ENCODE assay signal across 30 cellular contexts in the genomic region with DNA sequence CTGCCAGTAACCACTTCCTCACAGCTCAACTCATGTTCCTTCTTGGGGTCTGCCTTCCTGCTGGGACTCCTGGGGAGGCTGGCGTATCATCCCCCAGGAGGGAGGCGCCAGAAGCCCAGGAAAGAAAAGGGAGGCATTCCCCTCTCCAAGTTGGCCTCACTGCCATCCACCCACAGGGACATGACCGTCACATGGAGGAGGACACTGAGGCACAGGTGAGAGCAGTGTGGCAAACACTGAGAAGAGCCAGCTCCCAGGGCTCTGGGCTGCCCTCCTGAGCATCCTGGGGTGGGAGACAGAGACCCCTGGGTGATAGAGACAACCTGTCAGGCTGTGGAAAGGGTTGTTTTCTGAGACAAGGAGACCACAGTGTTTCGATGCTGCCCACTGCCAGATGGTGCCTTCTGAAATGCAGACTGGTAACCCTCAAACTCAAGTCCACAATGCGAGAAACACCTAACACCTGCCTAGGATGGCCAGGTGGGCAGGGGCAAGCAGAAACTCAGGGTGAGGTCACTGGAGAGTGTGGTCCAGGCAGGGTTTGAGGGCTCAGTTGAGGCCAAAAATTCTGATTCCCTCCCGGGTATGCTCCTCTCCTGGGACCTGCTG.
"Had no signal": no experiment of that assay in that cellular context is flagged by ENCODE, and none has a peak within 500 bp of the region (broad histone marks: within the 10 kb centered on the region; RNA-seq: fewer than 3 reads in every experiment).

No MANE protein-coding gene starts in this region.

- H3K27me3 ChIP-seq: adrenal gland, body of pancreas, brain microvascular endothelial cell, breast epithelium had no signal

- H3K4me1 ChIP-seq: adrenal gland, body of pancreas, breast epithelium had no signal

- H3K27ac ChIP-seq: adrenal gland, body of pancreas, brain microvascular endothelial cell, breast epithelium, VCaP had no signal

- DNase-seq: activated B cell treated with CpG ODN at 0.5 μM for 24 hours; activated CD4-positive, alpha-beta memory T cell treated with anti-CD3 and anti-CD28 coated beads for 36 hours; activated CD4-positive, alpha-beta T cell treated with anti-CD3 and anti-CD28 coated beads for 4 hours; activated CD4-positive, alpha-beta T cell treated with anti-CD3 and anti-CD28 coated beads, Interleukin-2, amount 10 ng/mL, durations not matched to agents 24 days and 14 days; activated CD4-positive, alpha-beta T cell treated with anti-CD3 and anti-CD28 coated beads, Interleukin-2, amount 50 U/mL, for 1 hour; activated CD4-positive, alpha-beta T cell treated with anti-CD3 and anti-CD28 coated beads, Interleukin-2, amount 50 U/mL, for 4 hours; activated CD4-positive, CD25-positive, alpha-beta regulatory T cell treated with anti-CD3 and anti-CD28 coated beads, Interleukin-2, amount 50 U/mL, for 72 hours; activated CD8-positive, alpha-beta memory T cell treated with anti-CD3 and anti-CD28 coated beads, Interleukin-2, amount 50 U/mL, for 4 hours; activated CD8-positive, alpha-beta T cell treated with anti-CD3 and anti-CD28 coated beads for 36 hours; activated effector memory CD4-positive, alpha-beta T cell treated with anti-CD3 and anti-CD28 coated beads, Interleukin-2, amount 50 U/mL, for 16 hours; activated gamma-delta T cell treated with Interleukin-2 at 50 U/mL for 16 hours; activated naive CD4-positive, alpha-beta T cell; activated naive CD4-positive, alpha-beta T cell treated with anti-CD3 and anti-CD28 coated beads for 36 hours; activated naive CD4-positive, alpha-beta T cell treated with anti-CD3 and anti-CD28 coated beads, Interleukin-2, amount 50 U/mL, for 16 hours; activated naive CD8-positive, alpha-beta T cell treated with anti-CD3 and anti-CD28 coated beads for 36 hours; activated T-cell treated with anti-CD3 and anti-CD28 coated beads for 4 hours; activated T-cell treated with anti-CD3 and anti-CD28 coated beads, Interleukin-2, amount 50 U/mL, for 1 hour; activated T-cell treated with anti-CD3 and anti-CD28 coated beads, Interleukin-2, amount 50 U/mL, for 4 hours; activated T-cell treated with anti-CD3 and anti-CD28 coated beads, Interleukin-2, amount 50 U/mL, for 72 hours; adrenal gland; amniotic stem cell; aorta; body of pancreas; brain microvascular endothelial cell; central memory CD4-positive, alpha-beta T cell; T-helper 1 cell; T-helper 2 cell; T-helper 9 cell had no signal

- H3K9me3 ChIP-seq: adrenal gland, body of pancreas had no signal

- H3K4me3 ChIP-seq: adrenal gland, body of pancreas, breast epithelium had no signal

- H3K36me3 ChIP-seq: adrenal gland, brain microvascular endothelial cell, breast epithelium had no signal
